In genomic region chr11:65503606-65503922, GRCh38 we compare ENCODE assay signal across 8 cellular contexts. TPM values are rescaled to one million over a fixed set of nuclear protein-coding genes. Genes with fewer than 3 reads are reported as not detected.
DNase-seq lines count a peak whose midpoint lies in the region; ATAC-seq and TF ChIP-seq lines count a peak whose summit lies in the region.

No MANE protein-coding gene starts in this region.

- peaks cover 79% of the 10 kb centered on the region for H3F3A ChIP-seq in GM23338 (replicated peaks; ENCODE audit: low read depth)
- H3F3A ChIP-seq in SK-N-SH (replicated peaks; ENCODE audit: insufficient read depth): peaks cover 96% of the 10 kb centered on the region

- H3K27me3 ChIP-seq in GM23338 (ENCODE audit: insufficient read depth): no peaks in the 10 kb centered on the region
- H3K27me3 ChIP-seq in SK-N-SH (ENCODE audit: insufficient read depth): no peaks in the 10 kb centered on the region
- no peaks in the 10 kb centered on the region for H3K27me3 ChIP-seq in gastroesophageal sphincter
- H3K27me3 ChIP-seq in skeletal muscle satellite cell (ENCODE audit: control insufficient read depth, insufficient read depth, low read length): no peaks in the 10 kb centered on the region

- H3K36me3 ChIP-seq in GM23338 (ENCODE audit: insufficient read depth) (peaks cover 57% of the 10 kb centered on the region), SK-N-SH (replicated peaks in 1 of 2; ENCODE audit: control insufficient read depth in 1 of 2, insufficient read depth in 2 of 2, low read length in 1 of 2) (peaks cover 66 to 77% of the 10 kb centered on the region in 2 experiments), gastroesophageal sphincter (peaks cover 34 to 58% of the 10 kb centered on the region in 2 donors), skeletal muscle satellite cell (ENCODE audit: insufficient read depth, low read length) (peaks cover 69% of the 10 kb centered on the region)

- H3K27ac ChIP-seq in GM23338 (ENCODE audit: low read depth) (peak overlapping the region; percentile 34; the same call in 1 of the 2 replicates), SK-N-SH (ENCODE audit: low read depth in 2 of 2, low read length in 1 of 2) (peak overlapping the region; percentile 56 to 99; a peak in 3 of 4 replicates), gastroesophageal sphincter (peak overlapping the region; percentile 90 to 100 (median 97))

- H3K9me3 Mint-ChIP-seq in GM23338: peaks cover 15% of the 10 kb centered on the region; the same call in 2 of the 3 replicates

- peaks cover 47% of the 10 kb centered on the region for H3K27me3 Mint-ChIP-seq in GM23338 (ENCODE audit: insufficient read depth, low read depth, poor library complexity)

- TF ChIP-seq POLR2A in gastroesophageal sphincter (IDR thresholded peaks at IDR 0.05): peak in 1 of 2 donors; percentile 32

- H3K9me2 ChIP-seq in GM23338 (ENCODE audit: insufficient read depth): no peaks in the 10 kb centered on the region
- H3K9me2 ChIP-seq in SK-N-SH: no peaks in the 10 kb centered on the region

- ATAC-seq in GM23338 (no peak), gastroesophageal sphincter (no peak), GM18511 (IDR thresholded peaks at IDR 0.05; ENCODE audit: unreplicated experiment) (no peak)

- H3K9me3 ChIP-seq in SK-N-SH: no peaks in the 10 kb centered on the region
- H3K9me3 ChIP-seq in gastroesophageal sphincter: no peaks in the 10 kb centered on the region
- H3K9me3 ChIP-seq in skeletal muscle satellite cell (replicated peaks; ENCODE audit: low read length): no peaks in the 10 kb centered on the region

- CTCF ChIA-PET in SK-N-SH (lab: Yijun Ruan, JAX): interaction anchor here (0.8 to 1.9 kb wide), 7 partner anchors 12 to 188 kb away, joined by 3 to 5 read pairs (median 4); partner anchors contain the start of gene ZNRD2

- H2AFZ ChIP-seq in GM23338 (no peak overlapping the region), SK-N-SH (ENCODE audit: low read depth) (no peak overlapping the region)

- H3K79me2 ChIP-seq in GM23338 (replicated peaks; ENCODE audit: insufficient read depth): peaks cover 78% of the 10 kb centered on the region
- H3K79me2 ChIP-seq in SK-N-SH (ENCODE audit: insufficient read depth): peaks cover 91% of the 10 kb centered on the region

- H4K20me1 ChIP-seq in GM23338 (replicated peaks; ENCODE audit: insufficient read depth) (peaks cover 61% of the 10 kb centered on the region), SK-N-SH (ENCODE audit: insufficient read depth) (peaks cover 89% of the 10 kb centered on the region)

- no peaks in the 10 kb centered on the region; the same call in 2 of the 3 replicates for H3K36me3 Mint-ChIP-seq in GM23338 (ENCODE audit: low read depth)

- H3K4me2 ChIP-seq in GM23338 (peak overlapping the region; percentile 84), SK-N-SH (peak overlapping the region; percentile 87), skeletal muscle satellite cell (ENCODE audit: low read length) (peak overlapping the region; percentile 76)

- H3K27ac Mint-ChIP-seq in GM23338: no peak overlapping the region

- no peak for TF ChIP-seq RAD21 in SK-N-SH (IDR thresholded peaks at IDR 0.05; ENCODE audit: low read length)

- WGBS in SK-N-SH (ENCODE audit: low lambda C conversion rate): 0% methylated on average over 3 of the region's 3 CpGs
- WGBS in gastroesophageal sphincter (ENCODE audit: low coverage in 1 of 2), 2 donors: 0% methylated on average over 3 of the region's 3 CpGs

- no peak for DNase-seq in GM23338 (ENCODE audit: low spot score)
- DNase-seq in SK-N-SH: no peak
- no peak for DNase-seq in Ammon's horn (ENCODE audit: low spot score)
- no peak for DNase-seq in stimulated activated naive CD4-positive, alpha-beta T cell treated with Interleukin-2 at 50 U/mL for 16 hours (lab: John Stamatoyannopoulos, UW)
- DNase-seq in NCI-H748 (lab: John Stamatoyannopoulos, UW; ENCODE audit: unreplicated experiment): no peak

- no peak for TF ChIP-seq CTCF in GM23338 (conservative IDR thresholded peaks at IDR 0.05; ENCODE audit: low read depth in 2 of 2)
- no peak for TF ChIP-seq CTCF in SK-N-SH (IDR thresholded peaks at IDR 0.05)
- TF ChIP-seq CTCF in gastroesophageal sphincter (IDR thresholded peaks at IDR 0.05): no peak

- H3K4me3 ChIP-seq in GM23338 (peak overlapping the region; percentile 65), SK-N-SH (ENCODE audit: low read depth in 2 of 2, low read length in 1 of 2) (peak overlapping the region; percentile 84 to 87), gastroesophageal sphincter (peak overlapping the region; percentile 74 to 97), skeletal muscle satellite cell (ENCODE audit: low read length) (peak overlapping the region; percentile 88)

- peaks cover 40% of the 10 kb centered on the region for H3K4me1 Mint-ChIP-seq in GM23338

- POLR2A ChIA-PET in SK-N-SH (lab: Yijun Ruan, JAX): interaction anchor here (0.6 to 26.8 kb wide), 7 partner anchors 9 to 172 kb away, joined by 3 to 1027 read pairs (median 4); partner anchors contain the start of gene NEAT1

- H3K4me1 ChIP-seq in GM23338 (ENCODE audit: insufficient read depth) (peaks cover 25% of the 10 kb centered on the region), SK-N-SH (ENCODE audit: control insufficient read depth in 1 of 2, insufficient read depth in 2 of 2, low read depth in 1 of 2, low read length in 1 of 2) (peaks cover 0 to 19% of the 10 kb centered on the region in 2 experiments; a peak in 2 of 4 replicates), gastroesophageal sphincter (peaks cover 7 to 41% (median 7%) of the 10 kb centered on the region in 3 donors), skeletal muscle satellite cell (ENCODE audit: control insufficient read depth, insufficient read depth, low read length) (peaks cover 8% of the 10 kb centered on the region)

- H3K9ac ChIP-seq in SK-N-SH: peak overlapping the region; percentile 100
- peak overlapping the region; percentile 96 for H3K9ac ChIP-seq in skeletal muscle satellite cell (ENCODE audit: low read depth, low read length)

- TF ChIP-seq EP300 in SK-N-SH (IDR thresholded peaks at IDR 0.05; ENCODE audit: borderline replicate concordance in 1 of 2, low read depth in 1 of 2, low read length in 1 of 2) (no peak), gastroesophageal sphincter (IDR thresholded peaks at IDR 0.05) (no peak)

- H3K4me3 Mint-ChIP-seq in GM23338: no peak overlapping the region

TF ChIP-seq in GM23338, 12 proteins besides CTCF, POLR2A, EP300 and RAD21:
- TF ChIP-seq EZH2phosphoT487 (IDR thresholded peaks at IDR 0.05; ENCODE audit: unreplicated experiment) (no peak), ZNF331 (CRISPR knock-in tag; IDR thresholded peaks at IDR 0.05; ENCODE audit: low read depth) (no peak), EZH2 (IDR thresholded peaks at IDR 0.05; ENCODE audit: low read depth, unreplicated experiment) (no peak), JUNB (IDR thresholded peaks at IDR 0.05; ENCODE audit: unreplicated experiment) (no peak), CREB1 (CRISPR knock-in tag; IDR thresholded peaks at IDR 0.05; ENCODE audit: low read depth) (no peak)
TF ChIP-seq in GM23338: peak in this region for 0.

TF ChIP-seq in SK-N-SH, 30 proteins besides CTCF, POLR2A, EP300 and RAD21:
- TF ChIP-seq YY1 (IDR thresholded peaks at IDR 0.05; ENCODE audit: low read depth): no peak
- no peak for TF ChIP-seq GABPA (IDR thresholded peaks at IDR 0.05; ENCODE audit: low read depth)

RNA-seq across cellular contexts. Expression of gene MALAT1, which starts 4.7 kb away (rescaled TPM):
- 1,789 and 2,206 TPM in 2 replicates for total RNA-seq in GM23338 (2014; rRNA removed; shearing (Covaris generic))
- polyA plus RNA-seq in GM23338 (2016; fragmentation: Nextera tagmentation; extraction: Ambion mirVana): 4,618 and 6,020 TPM in 2 replicates
- 285 and 510 TPM in 2 replicates for polyA plus RNA-seq in SK-N-SH (2012; rRNA removed)
- 23.6 and 25.7 TPM in 2 replicates for polyA plus RNA-seq in SK-N-SH (2012; cell fraction: cytosol; rRNA removed)
- 1,545 and 2,619 TPM in 2 replicates for polyA plus RNA-seq in SK-N-SH (2012; cell fraction: nucleus; rRNA removed)
- total RNA-seq in gastroesophageal sphincter: over 10,000 TPM in 2 of 4 donors, 1,000 to 10,000 TPM in 2; 2,194 to 20,520 (median 8,164) TPM
- 6,738 and 7,377 TPM in 2 replicates for total RNA-seq in skeletal muscle satellite cell (2012; rRNA removed)

RNA-seq across cellular contexts. Expression of gene SCYL1, which starts 21.3 kb away (rescaled TPM):
- total RNA-seq in GM23338 (2014; rRNA removed; shearing (Covaris generic)): 55.1 and 66.1 TPM in 2 replicates
- polyA plus RNA-seq in GM23338 (2016; fragmentation: Nextera tagmentation; extraction: Ambion mirVana) (52.7 and 61.7 TPM in 2 replicates), SK-N-SH (2012; rRNA removed) (76.7 and 79.9 TPM in 2 replicates)
- 26.2 and 41.7 TPM in 2 replicates for polyA plus RNA-seq in SK-N-SH (2012; cell fraction: cytosol; rRNA removed)
- 115 and 159 TPM in 2 replicates for polyA plus RNA-seq in SK-N-SH (2012; cell fraction: nucleus; rRNA removed)
- total RNA-seq in gastroesophageal sphincter: 10 to 100 TPM; 70.6 to 97.6 (median 89.2) TPM
- total RNA-seq in skeletal muscle satellite cell (2012; rRNA removed): 92.8 and 102 TPM in 2 replicates

RNA-seq across cellular contexts. Expression of gene LTBP3, which starts 54.6 kb away (rescaled TPM):
- 29.2 and 29.8 TPM in 2 replicates for total RNA-seq in GM23338 (2014; rRNA removed; shearing (Covaris generic))
- polyA plus RNA-seq in GM23338 (2016; fragmentation: Nextera tagmentation; extraction: Ambion mirVana): 9.5 and 11.9 TPM in 2 replicates
- polyA plus RNA-seq in SK-N-SH (2012; rRNA removed): 92.1 and 167 TPM in 2 replicates
- polyA plus RNA-seq in SK-N-SH (2012; cell fraction: cytosol; rRNA removed): 62.4 and 112 TPM in 2 replicates
- polyA plus RNA-seq in SK-N-SH (2012; cell fraction: nucleus; rRNA removed): 691 and 1,438 TPM in 2 replicates
- total RNA-seq in gastroesophageal sphincter: 100 to 1,000 TPM in 3 of 4 donors, 10 to 100 TPM in 1; 90.6 to 173 (median 139) TPM
- 40.0 and 50.7 TPM in 2 replicates for total RNA-seq in skeletal muscle satellite cell (2012; rRNA removed)

Comparison
In these comparisons a context has a peak if more than half of its experiments do, and no peak if none do; other contexts are left out.
1. H3K27ac ChIP-seq: peak in every context shown above with its lines; median percentile 97 in gastroesophageal sphincter; 78 in SK-N-SH; 34 in GM23338.